ENCODE assay signal across 8 cellular contexts in the genomic region with DNA sequence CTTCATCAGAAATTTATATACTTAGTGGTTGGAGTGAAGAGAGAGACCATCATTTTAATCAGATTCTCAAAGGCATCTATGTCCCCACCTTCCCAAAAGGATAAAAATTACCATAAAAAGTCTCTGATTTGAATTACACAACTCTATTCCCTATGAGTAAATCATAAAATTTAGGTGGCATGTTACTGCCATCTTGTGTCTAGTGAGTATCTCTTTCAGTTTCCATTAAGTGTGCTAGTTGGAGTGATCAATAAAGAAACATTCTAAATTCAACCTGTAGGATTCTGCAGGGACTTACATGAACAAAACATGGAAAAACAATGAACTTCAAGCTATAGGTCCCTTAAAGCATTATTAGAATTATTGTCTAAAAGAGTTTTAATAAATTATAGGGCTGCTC.
DNase-seq lines count a peak whose midpoint lies in the region; ATAC-seq and TF ChIP-seq lines count a peak whose summit lies in the region.

No MANE protein-coding gene starts in this region.

- ATAC-seq in HG02763 (IDR thresholded peaks at IDR 0.05; ENCODE audit: unreplicated experiment) (no peak), GM19035 (IDR thresholded peaks at IDR 0.05; ENCODE audit: unreplicated experiment) (no peak), left colon (no peak)

- DNase-seq in COR-L47 (lab: John Stamatoyannopoulos, UW) (peak; percentile 32), MV-4-11 (lab: John Stamatoyannopoulos, UW) (peak; percentile 43), astrocyte of the hippocampus (ENCODE audit: low read depth, low spot score) (peak; percentile 28), NCI-H774 (lab: John Stamatoyannopoulos, UW) (no peak), left colon (no peak)

- H3K4me1 ChIP-seq in liver (ENCODE audit: control insufficient read depth in 4 of 4, insufficient read depth in 4 of 4, low read length in 3 of 4): peaks cover 2 to 17% (median 16%) of the 10 kb centered on the region in 4 donors

- no peaks in the 10 kb centered on the region for H3K27me3 ChIP-seq in liver (ENCODE audit: control insufficient read depth in 4 of 4, insufficient read depth in 4 of 4, low read length in 3 of 4)

- no peak overlapping the region for H3K4me3 ChIP-seq in liver (ENCODE audit: low read depth in 1 of 3, low read length in 3 of 3)

- no peaks in the 10 kb centered on the region for H3K9me3 ChIP-seq in liver (ENCODE audit: control insufficient read depth in 4 of 4, low read length in 3 of 4)

- TF ChIP-seq CTCF in liver (IDR thresholded peaks at IDR 0.05; ENCODE audit: low read depth, low read length, missing input control): peak; percentile 56

- peak overlapping the region; percentile 27 to 70 for H3K27ac ChIP-seq in liver (ENCODE audit: low read depth in 1 of 2, low read length in 2 of 2)

- H3K9ac ChIP-seq in liver (ENCODE audit: low read depth in 1 of 2, low read length in 2 of 2): peak overlapping the region; percentile 28 to 74

- intact Hi-C loops in left colon (cut with DNase I, micrococcal nuclease): no loop called here

- TF ChIP-seq RAD21 in liver (IDR thresholded peaks at IDR 0.05): peak; percentile 84 to 87

- H3K36me3 ChIP-seq in liver (ENCODE audit: control insufficient read depth in 4 of 4, insufficient read depth in 3 of 4, low read depth in 1 of 4, low read length in 3 of 4): no peaks in the 10 kb centered on the region

TF ChIP-seq in liver, 16 proteins besides CTCF, POLR2A, EP300 and RAD21:
- TF ChIP-seq ATF3 (IDR thresholded peaks at IDR 0.05) (peak; percentile 19), JUND (IDR thresholded peaks at IDR 0.05) (no peak), TAF1 (conservative IDR thresholded peaks at IDR 0.05) (peak; percentile 17), YY1 (IDR thresholded peaks at IDR 0.05) (peak; percentile 83)

Comparison
In these comparisons a context has a peak if more than half of its experiments do, and no peak if none do; other contexts are left out.
1. DNase-seq: peak in COR-L47 (single experiment), MV-4-11 (single experiment) and astrocyte of the hippocampus (single experiment); none in NCI-H774 (single experiment) and left colon (0 of 2).